In genomic region chr1:244834596-244835275, GRCh38 we compare ENCODE assay signal across 8 cellular contexts. TPM values are rescaled to one million over a fixed set of nuclear protein-coding genes. Genes with fewer than 3 reads are reported as not detected.
A peak's percentile ranks its signal among the peaks of the same experiment; 100 is the strongest.
DNase-seq lines count a peak whose midpoint lies in the region; ATAC-seq and TF ChIP-seq lines count a peak whose summit lies in the region.

No MANE protein-coding gene starts in this region.

- peak overlapping the region; percentile 81 for H3K4me3 ChIP-seq in BJ (ENCODE audit: low read depth, low read length)

- no peaks in the 10 kb centered on the region for H3K27me3 Mint-ChIP-seq in activated CD4-positive, alpha-beta T cell treated with anti-CD3 and anti-CD28 coated beads, Interleukin-2, amount 10 ng/mL, durations not matched to agents 24 days and 14 days
- H3K27me3 Mint-ChIP-seq in dendritic cell treated with granulocyte-macrophage colony-stimulating factor and Interleukin-4, amounts not matched to agents 40 ng/mL and 50 ng/mL, for 4 days: no peaks in the 10 kb centered on the region
- no peaks in the 10 kb centered on the region for H3K27me3 Mint-ChIP-seq in memory B cell

- no peak for TF ChIP-seq CTCF in BJ (IDR thresholded peaks at IDR 0.05; ENCODE audit: insufficient read depth, low read depth, low read length)

- peak; percentile 75 for TF ChIP-seq POLR2A in GM19099 (IDR thresholded peaks at IDR 0.05; ENCODE audit: extremely low read depth, insufficient read length, low read depth)

- peaks cover 31% of the 10 kb centered on the region for H3K36me3 Mint-ChIP-seq in activated CD4-positive, alpha-beta T cell treated with anti-CD3 and anti-CD28 coated beads, Interleukin-2, amount 10 ng/mL, durations not matched to agents 24 days and 14 days (ENCODE audit: low read depth)
- peaks cover 61% of the 10 kb centered on the region for H3K36me3 Mint-ChIP-seq in dendritic cell treated with granulocyte-macrophage colony-stimulating factor and Interleukin-4, amounts not matched to agents 40 ng/mL and 50 ng/mL, for 4 days (ENCODE audit: low read depth)
- peaks cover 12% of the 10 kb centered on the region for H3K36me3 Mint-ChIP-seq in memory B cell

- H3K4me1 Mint-ChIP-seq in activated CD4-positive, alpha-beta T cell treated with anti-CD3 and anti-CD28 coated beads, Interleukin-2, amount 10 ng/mL, durations not matched to agents 24 days and 14 days: peaks cover 37% of the 10 kb centered on the region
- H3K4me1 Mint-ChIP-seq in dendritic cell treated with granulocyte-macrophage colony-stimulating factor and Interleukin-4, amounts not matched to agents 40 ng/mL and 50 ng/mL, for 4 days (ENCODE audit: low read depth): peaks cover 35% of the 10 kb centered on the region
- peaks cover 26% of the 10 kb centered on the region for H3K4me1 Mint-ChIP-seq in memory B cell

- ATAC-seq in HG03354 (IDR thresholded peaks at IDR 0.05; ENCODE audit: poor library complexity, severe bottlenecking, unreplicated experiment): peak; percentile 72
- ATAC-seq in memory B cell (ENCODE audit: low read depth): peak; percentile 75

- H3K9me3 Mint-ChIP-seq in activated CD4-positive, alpha-beta T cell treated with anti-CD3 and anti-CD28 coated beads, Interleukin-2, amount 10 ng/mL, durations not matched to agents 24 days and 14 days: peaks cover 8% of the 10 kb centered on the region
- H3K9me3 Mint-ChIP-seq in dendritic cell treated with granulocyte-macrophage colony-stimulating factor and Interleukin-4, amounts not matched to agents 40 ng/mL and 50 ng/mL, for 4 days: no peaks in the 10 kb centered on the region
- peaks cover 3% of the 10 kb centered on the region for H3K9me3 Mint-ChIP-seq in memory B cell

- peak overlapping the region; percentile 91 for H3K4me3 Mint-ChIP-seq in activated CD4-positive, alpha-beta T cell treated with anti-CD3 and anti-CD28 coated beads, Interleukin-2, amount 10 ng/mL, durations not matched to agents 24 days and 14 days
- H3K4me3 Mint-ChIP-seq in dendritic cell treated with granulocyte-macrophage colony-stimulating factor and Interleukin-4, amounts not matched to agents 40 ng/mL and 50 ng/mL, for 4 days: peak overlapping the region; percentile 95
- H3K4me3 Mint-ChIP-seq in memory B cell: peak overlapping the region; percentile 92

- H3K36me3 ChIP-seq in BJ (ENCODE audit: control insufficient read depth, insufficient read depth, low read length): 0 out of 2 replicates have a peak, but pooled peaks cover 1% of the 10 kb centered on the region

- CTCF ChIA-PET in BJ (lab: Yijun Ruan, JAX): interaction anchor here (0.6 to 1.6 kb wide), 2 partner anchors 35 to 208 kb away, joined by 5 read pairs; no protein-coding TSS in a partner anchor

- DNase-seq in BJ (ENCODE audit: low read depth) (peak; percentile 72), NCI-H524 treated with DMSO at 0.1 percent for 48 hours (lab: John Stamatoyannopoulos, UW) (peak; percentile 77), memory B cell (ENCODE audit: low spot score in 2 of 2) (peak in 1 of 2 donors; percentile 89)
- peak; percentile 96 for DNase-seq in activated CD4-positive, alpha-beta T cell treated with anti-CD3 and anti-CD28 coated beads, Interleukin-2, amount 10 ng/mL, durations not matched to agents 24 days and 14 days
- peak; percentile 81 for DNase-seq in stimulated activated CD8-positive, alpha-beta memory T cell treated with anti-CD3 and anti-CD28 coated beads, Interleukin-15, amount 100 ng/mL, for 24 hours (ENCODE audit: low read depth)

- intact Hi-C loops in activated CD4-positive, alpha-beta T cell treated with anti-CD3 and anti-CD28 coated beads, Interleukin-2, amount 10 ng/mL, durations not matched to agents 24 days and 14 days (cut with micrococcal nuclease): loop anchor here (1.0 to 10.0 kb wide), 12 partner anchors 29 to 1732 kb away; partner anchors contain the start of genes CEP170, CNST, KIF26B and TFB2M
- intact Hi-C loops in dendritic cell treated with granulocyte-macrophage colony-stimulating factor and Interleukin-4, amounts not matched to agents 40 ng/mL and 50 ng/mL, for 4 days (cut with micrococcal nuclease): loop anchor here (1.0 to 10.0 kb wide), 3 partner anchors 30 to 180 kb away; partner anchors contain the start of genes DESI2 and HNRNPU

- no peaks in the 10 kb centered on the region for H3K27me3 ChIP-seq in BJ (ENCODE audit: control insufficient read depth, insufficient read depth, low read length)

- POLR2A ChIA-PET in BJ (lab: Charles Lee): interaction anchor here (0.5 to 0.6 kb wide), 2 partner anchors 136 to 1297 kb away, joined by 4 to 12 read pairs; no protein-coding TSS in a partner anchor

- H3K27ac Mint-ChIP-seq in activated CD4-positive, alpha-beta T cell treated with anti-CD3 and anti-CD28 coated beads, Interleukin-2, amount 10 ng/mL, durations not matched to agents 24 days and 14 days: peak overlapping the region; percentile 99
- H3K27ac Mint-ChIP-seq in dendritic cell treated with granulocyte-macrophage colony-stimulating factor and Interleukin-4, amounts not matched to agents 40 ng/mL and 50 ng/mL, for 4 days: peak overlapping the region; percentile 99
- H3K27ac Mint-ChIP-seq in memory B cell: peak overlapping the region; percentile 98

RNA-seq across cellular contexts. Expression of gene COX20, which starts 0.7 kb away (rescaled TPM):
- polyA plus RNA-seq in BJ (2011; rRNA removed): 12.1 and 25.7 TPM in 2 replicates
- 3.3 and 3.5 TPM in 2 replicates for polyA minus RNA-seq in BJ (2011; rRNA and poly(A)+ RNA removed)
- 28.6 and 30.0 TPM in 2 replicates for total RNA-seq in activated CD4-positive, alpha-beta T cell treated with anti-CD3 and anti-CD28 coated beads, Interleukin-2, amount 10 ng/mL, durations not matched to agents 24 days and 14 days

RNA-seq across cellular contexts. Expression of gene HNRNPU, which starts 29.6 kb away (rescaled TPM):
- polyA plus RNA-seq in BJ (2011; rRNA removed): 72.8 and 156 TPM in 2 replicates
- 146 and 152 TPM in 2 replicates for polyA minus RNA-seq in BJ (2011; rRNA and poly(A)+ RNA removed)
- 611 and 612 TPM in 2 replicates for total RNA-seq in activated CD4-positive, alpha-beta T cell treated with anti-CD3 and anti-CD28 coated beads, Interleukin-2, amount 10 ng/mL, durations not matched to agents 24 days and 14 days
